In the genomic region with DNA sequence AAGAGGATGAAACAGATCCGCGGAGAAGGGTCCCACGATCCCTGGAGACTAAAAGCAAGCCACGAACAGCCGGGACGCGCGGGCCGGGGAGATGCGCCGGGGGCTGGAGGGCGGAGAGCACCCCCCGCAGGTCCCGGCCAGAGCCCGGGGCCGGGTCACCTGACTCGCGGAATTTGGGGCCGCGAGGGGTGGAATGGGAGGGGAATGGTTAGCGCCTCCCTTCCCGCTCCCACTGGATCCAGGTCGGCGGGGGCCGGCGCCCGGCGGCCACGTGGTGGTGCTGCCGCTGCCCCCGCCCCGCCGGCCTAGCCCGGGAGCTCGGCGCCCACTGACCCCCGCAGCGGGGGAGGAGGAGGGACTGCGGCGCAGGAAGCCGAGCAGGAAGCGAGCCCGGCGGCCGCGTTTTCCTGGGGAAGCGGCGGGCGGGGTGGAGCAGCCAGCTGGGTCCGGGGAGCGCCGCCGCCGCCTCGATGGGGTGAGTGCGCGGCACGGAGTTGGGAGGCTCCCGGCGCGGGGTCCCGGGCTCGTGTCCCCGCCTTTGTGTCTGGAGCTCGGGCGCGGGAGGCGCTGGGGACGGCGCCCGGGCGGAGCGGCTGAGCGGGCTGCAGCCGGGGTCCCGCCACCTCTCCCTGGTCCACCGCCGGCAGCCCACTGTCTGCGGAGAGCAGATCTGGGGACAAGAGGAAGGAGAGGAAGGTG, we compare ENCODE assay signal across 8 cellular contexts. TPM values are rescaled to one million over a fixed set of nuclear protein-coding genes. Genes with fewer than 3 reads are reported as not detected.
DNase-seq lines count a peak whose midpoint lies in the region; ATAC-seq and TF ChIP-seq lines count a peak whose summit lies in the region.

A gene (plus strand): TSS at position 328 of the 699 bp plus-strand sequence. CDS start 30,592 bp downstream, outside the sequence.

- peak within 1 kb of the TSS; percentile 94 for H3K27ac ChIP-seq in ACC112 (ENCODE audit: low read depth, low read length)
- H3K27ac ChIP-seq in gastroesophageal sphincter: peak within 1 kb of the TSS; percentile 90 to 97 (median 96)
- H3K27ac ChIP-seq in upper lobe of right lung: peak within 1 kb of the TSS; percentile 93

- peak within 1 kb of the TSS; percentile 81 for H3K4me3 Mint-ChIP-seq in activated naive CD8-positive, alpha-beta T cell treated with anti-CD3 and anti-CD28 coated beads for 36 hours
- H3K4me3 Mint-ChIP-seq in natural killer cell: peak within 1 kb of the TSS; percentile 97

- H3K27me3 ChIP-seq in ACC112 (ENCODE audit: insufficient read depth, low read length) (no peaks in the 10 kb centered on the region), gastroesophageal sphincter (no peaks in the 10 kb centered on the region), upper lobe of right lung (no peaks in the 10 kb centered on the region)

- intact Hi-C loops in natural killer cell (cut with micrococcal nuclease): no loop called here
- intact Hi-C loops in upper lobe of right lung (cut with DNase I): no loop called here

- H3K4me3 ChIP-seq in ACC112 (ENCODE audit: low read depth, low read length): peak within 1 kb of the TSS; percentile 99
- peak within 1 kb of the TSS; percentile 87 to 96 for H3K4me3 ChIP-seq in gastroesophageal sphincter
- peak within 1 kb of the TSS; percentile 81 for H3K4me3 ChIP-seq in upper lobe of right lung

- H3K36me3 Mint-ChIP-seq in activated naive CD8-positive, alpha-beta T cell treated with anti-CD3 and anti-CD28 coated beads for 36 hours: no peaks in the 10 kb centered on the region
- H3K36me3 Mint-ChIP-seq in natural killer cell: no peaks in the 10 kb centered on the region

- H3K4me1 Mint-ChIP-seq in activated naive CD8-positive, alpha-beta T cell treated with anti-CD3 and anti-CD28 coated beads for 36 hours: peaks cover 15% of the 10 kb centered on the region
- H3K4me1 Mint-ChIP-seq in natural killer cell: peaks cover 21 to 25% of the 10 kb centered on the region in 2 donors

- no peaks in the 10 kb centered on the region for H3K9me3 Mint-ChIP-seq in activated naive CD8-positive, alpha-beta T cell treated with anti-CD3 and anti-CD28 coated beads for 36 hours
- no peaks in the 10 kb centered on the region for H3K9me3 Mint-ChIP-seq in natural killer cell

- TF ChIP-seq CTCF in gastroesophageal sphincter (IDR thresholded peaks at IDR 0.05) (peak in 3 of 4 experiments; percentile 17 to 52 (median 35)), natural killer cell (IDR thresholded peaks at IDR 0.05) (no peak), upper lobe of right lung (IDR thresholded peaks at IDR 0.05) (no peak)

- 0% methylated on average over 6 of the region's 79 CpGs; no CpG with 5 or more reads in 1 of the 2 donors for whole genome bisulfite sequencing in gastroesophageal sphincter (ENCODE audit: low coverage in 1 of 2), 2 donors

- H2AFZ ChIP-seq in ACC112 (ENCODE audit: low read length, unreplicated experiment): peak within 1 kb of the TSS; percentile 98

- TF ChIP-seq POLR2A in gastroesophageal sphincter (IDR thresholded peaks at IDR 0.05): peak; percentile 69 to 75

- DNase-seq in NCI-H774 (lab: John Stamatoyannopoulos, UW) (peak; percentile 78), natural killer cell (peak; percentile 22), upper lobe of right lung (peak; percentile 93)
- DNase-seq in activated naive CD8-positive, alpha-beta T cell treated with anti-CD3 and anti-CD28 coated beads for 36 hours: peak; percentile 32

- no peaks in the 10 kb centered on the region for H3K9me3 ChIP-seq in gastroesophageal sphincter
- H3K9me3 ChIP-seq in upper lobe of right lung: no peaks in the 10 kb centered on the region

- ATAC-seq in GM19023 (IDR thresholded peaks at IDR 0.05; ENCODE audit: unreplicated experiment): peak; percentile 39
- peak; percentile 94 for ATAC-seq in gastroesophageal sphincter
- peak in 2 of 3 donors; percentile 38 to 54 for ATAC-seq in natural killer cell
- peak; percentile 96 for ATAC-seq in upper lobe of right lung
- no peak for ATAC-seq in HG03159 (IDR thresholded peaks at IDR 0.05; ENCODE audit: unreplicated experiment)

- peaks cover 43% of the 10 kb centered on the region for H3K79me2 ChIP-seq in ACC112 (ENCODE audit: control insufficient read depth, insufficient read depth, low read length, unreplicated experiment)

- H3K4me1 ChIP-seq in ACC112 (ENCODE audit: control insufficient read depth, insufficient read depth, low read length, unreplicated experiment) (peaks cover 31% of the 10 kb centered on the region), gastroesophageal sphincter (peaks cover 0 to 34% (median 10%) of the 10 kb centered on the region in 3 donors), upper lobe of right lung (peaks cover 11% of the 10 kb centered on the region)

- TF ChIP-seq EP300 in gastroesophageal sphincter (IDR thresholded peaks at IDR 0.05): no peak

- H3K27ac Mint-ChIP-seq in activated naive CD8-positive, alpha-beta T cell treated with anti-CD3 and anti-CD28 coated beads for 36 hours: peak within 1 kb of the TSS; percentile 34
- H3K27ac Mint-ChIP-seq in natural killer cell: peak within 1 kb of the TSS; percentile 77 to 88

- peaks cover 70% of the 10 kb centered on the region for H3K27me3 Mint-ChIP-seq in activated naive CD8-positive, alpha-beta T cell treated with anti-CD3 and anti-CD28 coated beads for 36 hours
- peaks cover 9 to 22% of the 10 kb centered on the region in 2 donors for H3K27me3 Mint-ChIP-seq in natural killer cell (ENCODE audit: low read depth in 2 of 2)

- H3K36me3 ChIP-seq in ACC112 (ENCODE audit: insufficient read depth, low read length) (peaks cover under 1% of the 10 kb centered on the region; the same call in 1 of the 2 replicates), gastroesophageal sphincter (no peaks in the 10 kb centered on the region), upper lobe of right lung (no peaks in the 10 kb centered on the region)

RNA-seq across cellular contexts. Expression of the gene that starts here (rescaled TPM):
- 1 to 10 TPM; 7.9 to 9.0 TPM for total RNA-seq in activated naive CD8-positive, alpha-beta T cell treated with anti-CD3 and anti-CD28 coated beads for 36 hours
- total RNA-seq in gastroesophageal sphincter (100 to 1,000 TPM in 1 of 4 donors, 10 to 100 TPM in 3; 45.8 to 143 (median 80.5) TPM), natural killer cell (1 to 10 TPM in 2 of 3 donors, under 1 TPM in 1; 0.40 to 2.9 (median 2.8) TPM), upper lobe of right lung (79.6 TPM)

Comparison
In these comparisons a context has a peak if more than half of its experiments do, and no peak if none do; other contexts are left out.
1. DNase-seq: peak in every context shown above with its lines; median percentile 93 in upper lobe of right lung; 78 in NCI-H774; 32 in activated naive CD8-positive, alpha-beta T cell treated with anti-CD3 and anti-CD28 coated beads for 36 hours; 22 in natural killer cell.
2. CTCF ChIP-seq: peak in gastroesophageal sphincter (3 of 4); none in natural killer cell (single experiment) and upper lobe of right lung (single experiment).
3. Peak in every context shown above with its lines, with median percentiles within 50 percentile points of each other: H3K27ac ChIP-seq and H3K4me3 ChIP-seq.